In genomic region chrX:139200793-139201192, GRCh38 we compare ENCODE assay signal across 21 cellular contexts.
DNase-seq lines count a peak whose midpoint lies in the region; ATAC-seq, FAIRE-seq and TF ChIP-seq lines count a peak whose summit lies in the region.
"Had no signal": no experiment of that assay in that cellular context is flagged by ENCODE, and none has a peak within 500 bp of the region (broad histone marks: within the 10 kb centered on the region; RNA-seq: fewer than 3 reads in every experiment).

No MANE protein-coding gene starts in this region.

- POLR2A ChIA-PET in K562 (lab: Yijun Ruan, JAX) = interaction anchor here (0.7 to 3.0 kb wide), 2 partner anchors 9 to 12 kb away, joined by 4 to 14 read pairs; no protein-coding TSS in a partner anchor

- no peak for FAIRE-seq in K562 (lab: Jason Lieb, UNC)

- H3K27ac Mint-ChIP-seq in natural killer cell treated with Interleukin-12 subunit alpha and Interleukin-12 subunit beta and Interleukin-15 and Interleukin-18, amount 100 ng/mL, for 72 hours = no peak overlapping the region
- H3K27ac Mint-ChIP-seq: activated CD4-positive, alpha-beta memory T cell treated with anti-CD3 and anti-CD28 coated beads, Interleukin-2, amount 10 ng/mL, durations not matched to agents 7 days and 5 days; activated naive CD4-positive, alpha-beta T cell treated with anti-CD3 and anti-CD28 coated beads, Interleukin-2, amount 50 U/mL, for 24 hours; activated T-cell treated with anti-CD3 and anti-CD28 coated beads, Interleukin-2, amount 50 U/mL, for 24 hours; WTC11 had no signal

- peaks cover 4 to 9% of the 10 kb centered on the region in 2 donors for H3K4me1 Mint-ChIP-seq in natural killer cell treated with Interleukin-12 subunit alpha and Interleukin-12 subunit beta and Interleukin-15 and Interleukin-18, amount 100 ng/mL, for 72 hours (ENCODE audit: low read depth in 2 of 2)

- TF ChIP-seq EP300 in K562 (IDR thresholded peaks at IDR 0.05; ENCODE audit: low read length) = no peak

- no peak for TF ChIP-seq CTCF in K562 (IDR thresholded peaks at IDR 0.05 in 2 of 3, conservative IDR thresholded peaks at IDR 0.05 in 1 of 3; ENCODE audit: insufficient read depth in 2 of 3, low read depth in 1 of 3, low read length in 3 of 3)

- no peaks in the 10 kb centered on the region for H3K9me3 Mint-ChIP-seq in natural killer cell treated with Interleukin-12 subunit alpha and Interleukin-12 subunit beta and Interleukin-15 and Interleukin-18, amount 100 ng/mL, for 72 hours
- H3K9me3 Mint-ChIP-seq: activated CD4-positive, alpha-beta memory T cell treated with anti-CD3 and anti-CD28 coated beads, Interleukin-2, amount 10 ng/mL, durations not matched to agents 7 days and 5 days; activated naive CD4-positive, alpha-beta T cell treated with anti-CD3 and anti-CD28 coated beads, Interleukin-2, amount 50 U/mL, for 24 hours; activated T-cell treated with anti-CD3 and anti-CD28 coated beads, Interleukin-2, amount 50 U/mL, for 24 hours; WTC11 had no signal

- H3K27me3 ChIP-seq in MG63 (no peaks in the 10 kb centered on the region), K562 (ENCODE audit: control insufficient read depth in 2 of 2, insufficient read depth in 2 of 2, low read length in 2 of 2) (no peaks in the 10 kb centered on the region)
- H3K27me3 ChIP-seq: uterus had no signal

- H3K9me1 ChIP-seq in K562 (ENCODE audit: control insufficient read depth, insufficient read depth, low read length) = no peaks in the 10 kb centered on the region

- intact Hi-C loops in K562 (cut with micrococcal nuclease) = loop anchor here (5.0 kb wide), 1 partner anchor 73 kb away; no protein-coding TSS in a partner anchor
- intact Hi-C loops in left colon (cut with DNase I, micrococcal nuclease) = no loop called here

- peaks cover 34 to 37% of the 10 kb centered on the region in 2 donors for H3K27me3 Mint-ChIP-seq in natural killer cell treated with Interleukin-12 subunit alpha and Interleukin-12 subunit beta and Interleukin-15 and Interleukin-18, amount 100 ng/mL, for 72 hours

- no peak for TF ChIP-seq RAD21 in K562 (CRISPR knock-in tag; conservative IDR thresholded peaks at IDR 0.05 in 1 of 2, IDR thresholded peaks at IDR 0.05 in 1 of 2)

- H3K27ac ChIP-seq in K562 (ENCODE audit: extremely low read depth, low read depth, low read length) = peak overlapping the region; percentile 32; the same call in 1 of the 3 replicates
- H3K27ac ChIP-seq: brain microvascular endothelial cell, coronary artery, pancreas, uterus had no signal

- H3K36me3 ChIP-seq in MG63 = no peaks in the 10 kb centered on the region
- H3K36me3 ChIP-seq in K562 (ENCODE audit: control insufficient read depth, insufficient read depth, low read length) = peaks cover 4% of the 10 kb centered on the region; the same call in 2 of the 3 replicates
- H3K36me3 ChIP-seq: brain microvascular endothelial cell, HAP-1, pancreas, uterus had no signal

- peak; percentile 35 for DNase-seq in COLO829 (ENCODE audit: low spot score)
- peak; percentile 55 for DNase-seq in MG63
- DNase-seq in K562 (ENCODE audit: extremely low read depth in 1 of 4, low spot score in 3 of 4) = no peak
- no peak for DNase-seq in left colon
- no peak for DNase-seq in natural killer cell treated with Interleukin-12 subunit alpha and Interleukin-12 subunit beta and Interleukin-15 and Interleukin-18, amount 100 ng/mL, for 72 hours (ENCODE audit: low spot score)
- DNase-seq: activated CD4-positive, alpha-beta memory T cell treated with anti-CD3 and anti-CD28 coated beads, Interleukin-2, amount 10 ng/mL, durations not matched to agents 7 days and 5 days; activated T-cell treated with anti-CD3 and anti-CD28 coated beads, Interleukin-2, amount 50 U/mL, for 24 hours; brain microvascular endothelial cell; left ventricle myocardium superior; NCI-H1694; pancreas; stimulated activated CD4-positive, alpha-beta T cell treated with anti-CD3 and anti-CD28 coated beads, Interleukin-2, amount 100 ng/mL, for 48 hours; uterus had no signal

- peak overlapping the region; percentile 70 for H2AFZ ChIP-seq in K562 (ENCODE audit: low read depth, low read length)

- no TSS peak for BruUV-seq in K562 (replicated peaks; lab: Mats Ljungman, UMichigan)

- ATAC-seq in K562 (no peak), left colon (peak; percentile 19), HG02938 (IDR thresholded peaks at IDR 0.05; ENCODE audit: unreplicated experiment) (no peak), HG03442 (IDR thresholded peaks at IDR 0.05; ENCODE audit: unreplicated experiment) (no peak), HG02973 (IDR thresholded peaks at IDR 0.05; ENCODE audit: unreplicated experiment) (no peak)
- no peak for ATAC-seq in natural killer cell treated with Interleukin-12 subunit alpha and Interleukin-12 subunit beta and Interleukin-15 and Interleukin-18, amount 100 ng/mL, for 72 hours
- ATAC-seq: left ventricle myocardium superior, pancreas, Right ventricle myocardium inferior, WTC11 had no signal

- CTCF ChIA-PET in K562 (lab: Yijun Ruan, JAX; ENCODE audit: low intra/inter-chr PET ratio) = no interaction called here

- H3K9me3 ChIP-seq in MG63 = no peaks in the 10 kb centered on the region
- no peaks in the 10 kb centered on the region for H3K9me3 ChIP-seq in K562 (replicated peaks; ENCODE audit: control insufficient read depth, insufficient read depth, low read depth, low read length)
- H3K9me3 ChIP-seq: HAP-1, pancreas, uterus had no signal

- WGBS in K562 (ENCODE audit: insufficient coverage, low coverage, missing lambda C conversion rate) = 46% methylated on average over 6 of the region's 6 CpGs

- H3K4me2 ChIP-seq in K562 (ENCODE audit: insufficient read depth, low read length) = peak overlapping the region; percentile 12; the same call in 1 of the 2 replicates

- no peak for TF ChIP-seq POLR2A in K562 (conservative IDR thresholded peaks at IDR 0.05)

- no peak overlapping the region for H3K9ac ChIP-seq in K562 (ENCODE audit: insufficient read depth in 1 of 2, low read depth in 2 of 2, low read length in 2 of 2)

- H4K20me1 ChIP-seq in K562 (replicated peaks; ENCODE audit: control insufficient read depth, insufficient read depth, low read length) = no peaks in the 10 kb centered on the region

- no peak overlapping the region for H3K4me3 Mint-ChIP-seq in natural killer cell treated with Interleukin-12 subunit alpha and Interleukin-12 subunit beta and Interleukin-15 and Interleukin-18, amount 100 ng/mL, for 72 hours
- H3K4me3 Mint-ChIP-seq: activated CD4-positive, alpha-beta memory T cell treated with anti-CD3 and anti-CD28 coated beads, Interleukin-2, amount 10 ng/mL, durations not matched to agents 7 days and 5 days; activated naive CD4-positive, alpha-beta T cell treated with anti-CD3 and anti-CD28 coated beads, Interleukin-2, amount 50 U/mL, for 24 hours; activated T-cell treated with anti-CD3 and anti-CD28 coated beads, Interleukin-2, amount 50 U/mL, for 24 hours; WTC11 had no signal

- in situ Hi-C loops in K562 (cut with MboI) = no loop called here

- peaks cover 15 to 31% of the 10 kb centered on the region in 2 experiments; a peak in 4 of 5 replicates for H3K4me1 ChIP-seq in K562 (replicated peaks in 1 of 2; ENCODE audit: control insufficient read depth in 2 of 2, insufficient read depth in 2 of 2, low read length in 2 of 2)
- H3K4me1 ChIP-seq: HAP-1, pancreas, uterus had no signal

- no peaks in the 10 kb centered on the region for H3K36me3 Mint-ChIP-seq in natural killer cell treated with Interleukin-12 subunit alpha and Interleukin-12 subunit beta and Interleukin-15 and Interleukin-18, amount 100 ng/mL, for 72 hours
- H3K36me3 Mint-ChIP-seq: activated naive CD4-positive, alpha-beta T cell treated with anti-CD3 and anti-CD28 coated beads, Interleukin-2, amount 50 U/mL, for 24 hours; WTC11 had no signal

- H3K4me3 ChIP-seq in MG63 (no peak overlapping the region), K562 (no peak overlapping the region)
- H3K4me3 ChIP-seq: coronary artery, HAP-1, pancreas, uterus had no signal

- peaks cover 13% of the 10 kb centered on the region; the same call in 2 of the 3 replicates for H3K79me2 ChIP-seq in K562 (ENCODE audit: control insufficient read depth, insufficient read depth, low read length)

TF ChIP-seq in K562, 482 proteins besides CTCF, POLR2A, EP300 and RAD21 (continues in another document):
- no peak for TF ChIP-seq MAZ (CRISPR knock-in tag; conservative IDR thresholded peaks at IDR 0.05 in 1 of 2, IDR thresholded peaks at IDR 0.05 in 1 of 2)
- TF ChIP-seq, protein P1, sequence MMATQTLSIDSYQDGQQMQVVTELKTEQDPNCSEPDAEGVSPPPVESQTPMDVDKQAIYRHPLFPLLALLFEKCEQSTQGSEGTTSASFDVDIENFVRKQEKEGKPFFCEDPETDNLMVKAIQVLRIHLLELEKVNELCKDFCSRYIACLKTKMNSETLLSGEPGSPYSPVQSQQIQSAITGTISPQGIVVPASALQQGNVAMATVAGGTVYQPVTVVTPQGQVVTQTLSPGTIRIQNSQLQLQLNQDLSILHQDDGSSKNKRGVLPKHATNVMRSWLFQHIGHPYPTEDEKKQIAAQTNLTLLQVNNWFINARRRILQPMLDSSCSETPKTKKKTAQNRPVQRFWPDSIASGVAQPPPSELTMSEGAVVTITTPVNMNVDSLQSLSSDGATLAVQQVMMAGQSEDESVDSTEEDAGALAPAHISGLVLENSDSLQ (IDR thresholded peaks at IDR 0.05) = 0 out of 2 replicates have a peak, but pooled peaks have one; percentile 10
- TF ChIP-seq KAT2B (IDR thresholded peaks at IDR 0.05; ENCODE audit: low read depth, low read length) = no peak
- TF ChIP-seq ILK (tag; IDR thresholded peaks at IDR 0.05; ENCODE audit: borderline replicate concordance, low read depth) = no peak
- no peak for TF ChIP-seq ILF3 (IDR thresholded peaks at IDR 0.05; ENCODE audit: borderline replicate concordance)
- TF ChIP-seq ZBTB8A (IDR thresholded peaks at IDR 0.05; ENCODE audit: partially characterized antibody) = no peak
- TF ChIP-seq NFE2L1 (tag; IDR thresholded peaks at IDR 0.05; ENCODE audit: borderline replicate concordance, low read depth) = no peak
- no peak for TF ChIP-seq PTBP1 (IDR thresholded peaks at IDR 0.05; ENCODE audit: low read depth, low read length)
- no peak for TF ChIP-seq ZNF23 (CRISPR knock-in tag; IDR thresholded peaks at IDR 0.05)
- TF ChIP-seq ZNF174 (CRISPR knock-in tag; IDR thresholded peaks at IDR 0.05) = no peak
- TF ChIP-seq BRF1 (IDR thresholded peaks at IDR 0.05; ENCODE audit: borderline replicate concordance, extremely low read depth, insufficient read length) = no peak
- TF ChIP-seq NR4A1 (CRISPR knock-in tag; IDR thresholded peaks at IDR 0.05) = no peak
- TF ChIP-seq NR4A1 (tag; IDR thresholded peaks at IDR 0.05) = peak; percentile 12; the same call in 1 of the 2 replicates
- TF ChIP-seq RUNX1 (IDR thresholded peaks at IDR 0.05; ENCODE audit: low read depth) = no peak
- no peak for TF ChIP-seq THRAP3 (IDR thresholded peaks at IDR 0.05; ENCODE audit: borderline replicate concordance)

Comparison
In these comparisons a context has a peak if more than half of its experiments do, and no peak if none do; other contexts are left out.
1. DNase-seq: peak in COLO829 (single experiment) and MG63 (single experiment); none in K562 (0 of 4), left colon (0 of 2) and natural killer cell treated with Interleukin-12 subunit alpha and Interleukin-12 subunit beta and Interleukin-15 and Interleukin-18, amount 100 ng/mL, for 72 hours (single experiment).